Comparison of ENCODE assay signal across 15 cellular contexts in genomic region chr5:131259326-131259725, GRCh38. TPM values are rescaled to one million over a fixed set of nuclear protein-coding genes. Genes with fewer than 3 reads are reported as not detected.
DNase-seq lines count a peak whose midpoint lies in the region; ATAC-seq and TF ChIP-seq lines count a peak whose summit lies in the region.
"Had no signal": no experiment of that assay in that cellular context is flagged by ENCODE, and none has a peak within 500 bp of the region (broad histone marks: within the 10 kb centered on the region; RNA-seq: fewer than 3 reads in every experiment).

No MANE protein-coding gene starts in this region.

- H3K4ac ChIP-seq in IMR-90 (ENCODE audit: low read depth, low read length), result no peak overlapping the region

- H2AK5ac ChIP-seq in IMR-90 (ENCODE audit: low read depth, low read length), result no peak overlapping the region

- no peak overlapping the region for H2BK20ac ChIP-seq in IMR-90 (ENCODE audit: low read depth, low read length)

- H3K4me1 Mint-ChIP-seq in CD4-positive, alpha-beta memory T cell, result peaks cover 48 to 79% (median 64%) of the 10 kb centered on the region in 4 donors
- peaks cover 54% of the 10 kb centered on the region for H3K4me1 Mint-ChIP-seq in activated T-helper 2 cell treated with anti-CD3 and anti-CD28 coated beads, Interferon-gamma antibody, Interleukin-2, Interleukin-4, amounts not matched to agents 10 μg/mL and 5 μg/mL and 100 μg/mL, durations not matched to agents 14 hours and 24 hours and 36 hours (ENCODE audit: low read depth)
- peaks cover 25% of the 10 kb centered on the region for H3K4me1 Mint-ChIP-seq in memory B cell

- no peak overlapping the region for H2BK5ac ChIP-seq in IMR-90 (ENCODE audit: low read depth, low read length, poor library complexity, severe bottlenecking)

- H3K27ac Mint-ChIP-seq in CD4-positive, alpha-beta memory T cell, result peak overlapping the region; percentile 59 to 96 (median 88)
- H3K27ac Mint-ChIP-seq in activated T-helper 2 cell treated with anti-CD3 and anti-CD28 coated beads, Interferon-gamma antibody, Interleukin-2, Interleukin-4, amounts not matched to agents 10 μg/mL and 5 μg/mL and 100 μg/mL, durations not matched to agents 14 hours and 24 hours and 36 hours, result peak overlapping the region; percentile 81
- peak overlapping the region; percentile 88 for H3K27ac Mint-ChIP-seq in memory B cell

- no peak for DNase-seq in CD4-positive, alpha-beta memory T cell
- DNase-seq in IMR-90, result peak; percentile 25
- DNase-seq in activated T-helper 2 cell treated with anti-CD3 and anti-CD28 coated beads, Interferon-gamma antibody, Interleukin-2, Interleukin-4, amounts not matched to agents 10 μg/mL and 5 μg/mL and 100 μg/mL, durations not matched to agents 14 hours and 24 hours and 36 hours (ENCODE audit: low spot score), result no peak
- DNase-seq in memory B cell (ENCODE audit: low spot score in 2 of 2), result no peak
- DNase-seq in stimulated activated CD4-positive, alpha-beta T cell treated with anti-CD3 and anti-CD28 coated beads, Interleukin-4, amount 100 ng/mL, for 4 hours, result no peak
- no peak for DNase-seq in stimulated activated CD4-positive, alpha-beta T cell treated with anti-CD3 and anti-CD28 coated beads, Interleukin-15, amount 100 ng/mL, for 24 hours
- DNase-seq in HUDEP-2 (lab: John Stamatoyannopoulos, UW; ENCODE audit: unreplicated experiment in 76 of 76), result no peak
- DNase-seq in activated effector memory CD4-positive, alpha-beta T cell treated with anti-CD3 and anti-CD28 coated beads, Interleukin-2, amount 50 U/mL, for 16 hours, result no peak
- DNase-seq: DMS153, NCI-H2029 treated with DMSO at 0.1 percent for 48 hours, NCI-H524, pancreas, transverse colon had no signal

- H3K14ac ChIP-seq in IMR-90 (replicated peaks; ENCODE audit: low read depth, low read length), result no peak overlapping the region

- H3K4me2 ChIP-seq in IMR-90 (ENCODE audit: low read depth, low read length), result no peak overlapping the region

- no peaks in the 10 kb centered on the region for H4K20me1 ChIP-seq in IMR-90 (ENCODE audit: insufficient read depth, low read length)

- CTCF ChIA-PET in CD4-positive, alpha-beta memory T cell (lab: Charles Lee; ENCODE audit: partially characterized antibody), result interaction anchor here (1.0 to 3.8 kb wide), 7 partner anchors 12 to 126 kb away, joined by 3 to 27 read pairs (median 3); partner anchors contain the start of gene HINT1
- CTCF ChIA-PET in IMR-90 (lab: Yijun Ruan, JAX), result interaction anchor here (0.6 kb wide), 1 partner anchor 164 kb away, joined by 3 read pairs; no protein-coding TSS in a partner anchor

- no peaks in the 10 kb centered on the region for H3K9me3 ChIP-seq in CD4-positive, alpha-beta memory T cell (ENCODE audit: control insufficient read depth in 1 of 2, low read length in 2 of 2)
- H3K9me3 ChIP-seq in IMR-90 (ENCODE audit: control insufficient read depth, insufficient read depth, low read length), result no peaks in the 10 kb centered on the region
- H3K9me3 ChIP-seq: pancreas, transverse colon had no signal

- no TSS peak for BruUV-seq in IMR-90 (replicated peaks; lab: Mats Ljungman, UMichigan)

- H3K9ac ChIP-seq in IMR-90 (ENCODE audit: low read depth, low read length), result no peak overlapping the region

- no peak for TF ChIP-seq CTCF in IMR-90 (conservative IDR thresholded peaks at IDR 0.05; ENCODE audit: low read depth, low read length)

- POLR2A ChIA-PET in CD4-positive, alpha-beta memory T cell (lab: Charles Lee; ENCODE audit: partially characterized antibody), result interaction anchor here (1.0 to 20.3 kb wide), 11 partner anchors 9 to 135 kb away, joined by 3 to 1078 read pairs (median 8); partner anchors contain the start of genes CDC42SE2 and HINT1
- POLR2A ChIA-PET in IMR-90 (lab: Charles Lee; ENCODE audit: unreplicated experiment), result interaction anchor here (0.6 kb wide), 1 partner anchor 96 kb away, joined by 6 read pairs; no protein-coding TSS in a partner anchor

- no peak overlapping the region for H3K56ac ChIP-seq in IMR-90 (ENCODE audit: extremely low read depth, insufficient read depth, low read length)

- H3K4me3 ChIP-seq in CD4-positive, alpha-beta memory T cell (ENCODE audit: low read length in 2 of 2), result no peak overlapping the region
- no peak overlapping the region for H3K4me3 ChIP-seq in IMR-90 (ENCODE audit: insufficient read depth, low read depth, low read length)
- H3K4me3 ChIP-seq: pancreas, transverse colon had no signal

- H3K27me3 Mint-ChIP-seq in CD4-positive, alpha-beta memory T cell, result no peaks in the 10 kb centered on the region
- no peaks in the 10 kb centered on the region for H3K27me3 Mint-ChIP-seq in activated T-helper 2 cell treated with anti-CD3 and anti-CD28 coated beads, Interferon-gamma antibody, Interleukin-2, Interleukin-4, amounts not matched to agents 10 μg/mL and 5 μg/mL and 100 μg/mL, durations not matched to agents 14 hours and 24 hours and 36 hours (ENCODE audit: low read depth)
- no peaks in the 10 kb centered on the region for H3K27me3 Mint-ChIP-seq in memory B cell

- H3K9me1 ChIP-seq in IMR-90 (ENCODE audit: insufficient read depth, low read length), result peaks cover 6% of the 10 kb centered on the region; the same call in 1 of the 2 replicates

- no peak for ATAC-seq in IMR-90 (ENCODE audit: low read depth)
- no peak for ATAC-seq in memory B cell (ENCODE audit: low read depth)
- ATAC-seq: left lobe of liver, pancreas, SK-N-SH treated with all-trans-retinoic acid at 6 μM for 48 hours had no signal

- H3K79me1 ChIP-seq in IMR-90 (ENCODE audit: low read depth in 1 of 2, low read length in 2 of 2), result 0 out of 4 replicates have a peak, but pooled peaks cover 3 to 8% of the 10 kb centered on the region in 2 experiments

- no peaks in the 10 kb centered on the region for H3K9me3 Mint-ChIP-seq in CD4-positive, alpha-beta memory T cell
- no peaks in the 10 kb centered on the region for H3K9me3 Mint-ChIP-seq in activated T-helper 2 cell treated with anti-CD3 and anti-CD28 coated beads, Interferon-gamma antibody, Interleukin-2, Interleukin-4, amounts not matched to agents 10 μg/mL and 5 μg/mL and 100 μg/mL, durations not matched to agents 14 hours and 24 hours and 36 hours
- H3K9me3 Mint-ChIP-seq in memory B cell, result no peaks in the 10 kb centered on the region

- no peak overlapping the region for H2BK120ac ChIP-seq in IMR-90 (ENCODE audit: low read depth, low read length)

- peaks cover 78% of the 10 kb centered on the region for H3K4me1 ChIP-seq in CD4-positive, alpha-beta memory T cell (ENCODE audit: insufficient read depth, low read length)
- H3K4me1 ChIP-seq in IMR-90 (ENCODE audit: control insufficient read depth, insufficient read depth, low read length), result peaks cover 13% of the 10 kb centered on the region
- H3K4me1 ChIP-seq: pancreas had no signal

- H3K36me3 Mint-ChIP-seq in CD4-positive, alpha-beta memory T cell, result peaks cover 25 to 40% of the 10 kb centered on the region in 2 donors
- H3K36me3 Mint-ChIP-seq in activated T-helper 2 cell treated with anti-CD3 and anti-CD28 coated beads, Interferon-gamma antibody, Interleukin-2, Interleukin-4, amounts not matched to agents 10 μg/mL and 5 μg/mL and 100 μg/mL, durations not matched to agents 14 hours and 24 hours and 36 hours (ENCODE audit: low read depth), result peaks cover 23% of the 10 kb centered on the region
- H3K36me3 Mint-ChIP-seq in memory B cell, result peaks cover 9% of the 10 kb centered on the region

- peak overlapping the region; percentile 64 for H3K27ac ChIP-seq in CD4-positive, alpha-beta memory T cell (ENCODE audit: low read depth, low read length)
- no peak overlapping the region for H3K27ac ChIP-seq in IMR-90 (ENCODE audit: insufficient read depth, low read length)
- H3K27ac ChIP-seq: pancreas had no signal

- no peak overlapping the region for H2BK15ac ChIP-seq in IMR-90 (ENCODE audit: low read depth, low read length)

- H3K4me3 Mint-ChIP-seq in CD4-positive, alpha-beta memory T cell, result peak overlapping the region in 7 of 8 donors; percentile 21 to 91 (median 65)
- no peak overlapping the region for H3K4me3 Mint-ChIP-seq in activated T-helper 2 cell treated with anti-CD3 and anti-CD28 coated beads, Interferon-gamma antibody, Interleukin-2, Interleukin-4, amounts not matched to agents 10 μg/mL and 5 μg/mL and 100 μg/mL, durations not matched to agents 14 hours and 24 hours and 36 hours (ENCODE audit: low read depth)
- no peak overlapping the region for H3K4me3 Mint-ChIP-seq in memory B cell

- dilution Hi-C loops in IMR-90 (cut with HindIII; ENCODE audit: low sequenced_read_pairs, unreplicated experiment), result no loop called here

- H3K18ac ChIP-seq in IMR-90 (ENCODE audit: low read depth, low read length), result no peak overlapping the region

- H3K23ac ChIP-seq in IMR-90 (ENCODE audit: low read depth, low read length), result no peak overlapping the region

- H4K8ac ChIP-seq in IMR-90 (ENCODE audit: low read depth in 2 of 2, low read length in 2 of 2), result no peak overlapping the region

- H4K91ac ChIP-seq in IMR-90 (ENCODE audit: insufficient read depth, low read depth, low read length), result no peak overlapping the region

- H4K5ac ChIP-seq in IMR-90 (ENCODE audit: low read depth, low read length), result no peak overlapping the region

- no peak for TF ChIP-seq POLR2A in IMR-90 (IDR thresholded peaks at IDR 0.05; ENCODE audit: low read depth, low read length)

- no peak overlapping the region for H2AK9ac ChIP-seq in IMR-90 (replicated peaks; ENCODE audit: low read depth, low read length, poor library complexity)

- TF ChIP-seq RAD21 in IMR-90 (IDR thresholded peaks at IDR 0.05; ENCODE audit: low read length), result no peak

- intact Hi-C loops in CD4-positive, alpha-beta memory T cell (cut with micrococcal nuclease), result no loop called here
- intact Hi-C loops in IMR-90 (cut with micrococcal nuclease), result no loop called here
- intact Hi-C loops in activated T-helper 2 cell treated with anti-CD3 and anti-CD28 coated beads, Interferon-gamma antibody, Interleukin-2, Interleukin-4, amounts not matched to agents 10 μg/mL and 5 μg/mL and 100 μg/mL, durations not matched to agents 14 hours and 24 hours and 36 hours (cut with micrococcal nuclease), result loop anchor here (10.0 kb wide), 2 partner anchors 375 to 755 kb away; partner anchors contain the start of genes ACSL6 and RAPGEF6

- no peak overlapping the region for H2AFZ ChIP-seq in IMR-90 (replicated peaks; ENCODE audit: low read length, poor library complexity)

- no peaks in the 10 kb centered on the region for H3K27me3 ChIP-seq in CD4-positive, alpha-beta memory T cell (ENCODE audit: insufficient read depth, low read length)
- H3K27me3 ChIP-seq in IMR-90 (ENCODE audit: control insufficient read depth, insufficient read depth, low read length), result no peaks in the 10 kb centered on the region
- H3K27me3 ChIP-seq: pancreas, transverse colon had no signal

- in situ Hi-C loops in IMR-90 (cut with MboI; ENCODE audit: low sequenced_read_pairs), result no loop called here

- peaks cover 3% of the 10 kb centered on the region for H3K36me3 ChIP-seq in CD4-positive, alpha-beta memory T cell (ENCODE audit: insufficient read depth, low read length)
- H3K36me3 ChIP-seq in IMR-90 (ENCODE audit: control insufficient read depth, insufficient read depth, low read length), result no peaks in the 10 kb centered on the region
- H3K36me3 ChIP-seq: pancreas, transverse colon had no signal

RNA-seq across cellular contexts. Expression of gene CDC42SE2, which starts 4.5 kb away (rescaled TPM):
- 100 to 1,000 TPM; 298 to 316 TPM for total RNA-seq in CD4-positive, alpha-beta memory T cell
- polyA plus RNA-seq in CD4-positive, alpha-beta memory T cell, result 100 to 1,000 TPM; 414 to 773 TPM
- 19.4 and 44.2 TPM in 2 replicates for total RNA-seq in IMR-90 (2012; rRNA removed)
- polyA plus RNA-seq in IMR-90 (2012; rRNA removed), result 8.8 and 12.5 TPM in 2 replicates
- polyA plus RNA-seq in IMR-90 (2012; cell fraction: cytosol; rRNA removed), result 2.0 and 2.8 TPM in 2 replicates
- 1.1 and 22.9 TPM in 2 replicates for polyA plus RNA-seq in IMR-90 (2012; cell fraction: nucleus; rRNA removed; ENCODE audit: low replicate concordance)
- 89.5 and 91.0 TPM in 2 replicates for total RNA-seq in activated T-helper 2 cell treated with anti-CD3 and anti-CD28 coated beads, Interferon-gamma antibody, Interleukin-2, Interleukin-4, amounts not matched to agents 10 μg/mL and 5 μg/mL and 100 μg/mL, durations not matched to agents 14 hours and 24 hours and 36 hours

Comparison
In these comparisons a context has a peak if more than half of its experiments do, and no peak if none do; other contexts are left out.
1. H3K4me3 Mint-ChIP-seq: peak in CD4-positive, alpha-beta memory T cell (7 of 8); none in activated T-helper 2 cell treated with anti-CD3 and anti-CD28 coated beads, Interferon-gamma antibody, Interleukin-2, Interleukin-4, amounts not matched to agents 10 μg/mL and 5 μg/mL and 100 μg/mL, durations not matched to agents 14 hours and 24 hours and 36 hours (single experiment) and memory B cell (single experiment).
2. Peak in every context shown above with its lines, with median percentiles within 50 percentile points of each other: H3K27ac Mint-ChIP-seq.